Comparison of ENCODE assay signal across 8 cellular contexts in the genomic region with DNA sequence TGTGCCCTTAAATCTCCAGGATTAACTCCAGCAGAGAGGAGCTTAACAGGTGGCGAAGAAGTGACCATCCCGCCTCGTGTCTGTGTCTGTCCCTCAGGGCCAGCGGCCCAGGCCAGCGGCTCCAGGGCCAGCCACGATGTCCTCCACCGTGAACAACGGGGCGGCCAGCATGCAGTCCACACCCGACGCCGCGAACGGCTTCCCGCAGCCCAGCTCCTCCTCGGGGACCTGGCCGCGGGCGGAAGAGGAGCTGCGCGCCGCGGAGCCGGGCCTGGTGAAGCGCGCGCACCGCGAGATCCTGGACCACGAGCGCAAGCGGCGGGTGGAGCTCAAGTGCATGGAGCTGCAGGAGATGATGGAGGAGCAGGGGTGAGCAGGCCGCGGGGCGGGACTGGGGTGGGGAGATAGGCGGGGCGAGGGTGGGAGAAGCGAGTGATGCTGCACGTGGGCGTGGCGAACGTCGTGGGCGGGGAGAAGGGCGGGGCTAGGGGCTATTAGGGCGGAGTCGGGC. TPM values are rescaled to one million over a fixed set of nuclear protein-coding genes. Genes with fewer than 3 reads are reported as not detected.
A peak's percentile ranks its signal among the peaks of the same experiment; 100 is the strongest.
DNase-seq lines count a peak whose midpoint lies in the region; ATAC-seq and TF ChIP-seq lines count a peak whose summit lies in the region.

No MANE protein-coding gene starts in this region.

- no peak overlapping the region for H3K27ac ChIP-seq in upper lobe of left lung

- no peak for TF ChIP-seq POLR2A in upper lobe of left lung (IDR thresholded peaks at IDR 0.05)

- H3K4me3 ChIP-seq in upper lobe of left lung, result peak overlapping the region in 3 of 4 donors; percentile 16 to 18 (median 17)

- H3K4me1 ChIP-seq in upper lobe of left lung, result peaks cover 5 to 8% (median 7%) of the 10 kb centered on the region in 4 donors

- TF ChIP-seq CTCF in glutamatergic neuron (IDR thresholded peaks at IDR 0.05; ENCODE audit: partially characterized antibody, unreplicated experiment) (no peak), progenitor cell of endocrine pancreas (IDR thresholded peaks at IDR 0.05; ENCODE audit: unreplicated experiment) (no peak), upper lobe of left lung (IDR thresholded peaks at IDR 0.05) (no peak)

- H3K27ac Mint-ChIP-seq in activated naive CD4-positive, alpha-beta T cell treated with anti-CD3 and anti-CD28 coated beads, Interleukin-2, amount 50 U/mL, for 24 hours, result no peak overlapping the region
- H3K27ac Mint-ChIP-seq in glutamatergic neuron (ENCODE audit: unreplicated experiment) (peak overlapping the region; percentile 86), progenitor cell of endocrine pancreas (no peak overlapping the region)

- in situ Hi-C loops in Caki2 (cut with HindIII; ENCODE audit: low pct_unique_long_range_greater_than_20kb, low sequenced_read_pairs), result no loop called here

- peak overlapping the region; percentile 66 for H3K4me3 Mint-ChIP-seq in activated naive CD4-positive, alpha-beta T cell treated with anti-CD3 and anti-CD28 coated beads, Interleukin-2, amount 50 U/mL, for 24 hours
- peak overlapping the region; percentile 78 for H3K4me3 Mint-ChIP-seq in glutamatergic neuron (ENCODE audit: unreplicated experiment)
- no peak overlapping the region for H3K4me3 Mint-ChIP-seq in progenitor cell of endocrine pancreas (ENCODE audit: low read depth)

- peaks cover 0 to 20% (median 2%) of the 10 kb centered on the region in 4 donors for H3K27me3 ChIP-seq in upper lobe of left lung

- WGBS in upper lobe of left lung, 2 donors, result 0 to 10% methylated on average over 11 to 34 of the region's 48 CpGs

- H3K4me1 Mint-ChIP-seq in activated naive CD4-positive, alpha-beta T cell treated with anti-CD3 and anti-CD28 coated beads, Interleukin-2, amount 50 U/mL, for 24 hours, result peaks cover 7% of the 10 kb centered on the region
- peaks cover 24% of the 10 kb centered on the region for H3K4me1 Mint-ChIP-seq in glutamatergic neuron (ENCODE audit: low read depth, unreplicated experiment)
- H3K4me1 Mint-ChIP-seq in progenitor cell of endocrine pancreas (ENCODE audit: low read depth), result peaks cover 17% of the 10 kb centered on the region

- H3K9me3 Mint-ChIP-seq in activated naive CD4-positive, alpha-beta T cell treated with anti-CD3 and anti-CD28 coated beads, Interleukin-2, amount 50 U/mL, for 24 hours, result no peaks in the 10 kb centered on the region
- peaks cover 5% of the 10 kb centered on the region for H3K9me3 Mint-ChIP-seq in glutamatergic neuron (ENCODE audit: unreplicated experiment)
- H3K9me3 Mint-ChIP-seq in progenitor cell of endocrine pancreas (ENCODE audit: low read depth), result no peaks in the 10 kb centered on the region

- ATAC-seq in HG03135 (IDR thresholded peaks at IDR 0.05; ENCODE audit: unreplicated experiment), result peak; percentile 52
- ATAC-seq in upper lobe of left lung (ENCODE audit: low FRiP score in 2 of 2), result peak; percentile 76 to 93

- no peaks in the 10 kb centered on the region for H3K36me3 ChIP-seq in upper lobe of left lung

- no peaks in the 10 kb centered on the region for H3K9me3 ChIP-seq in upper lobe of left lung

- H3K36me3 Mint-ChIP-seq in activated naive CD4-positive, alpha-beta T cell treated with anti-CD3 and anti-CD28 coated beads, Interleukin-2, amount 50 U/mL, for 24 hours, result no peaks in the 10 kb centered on the region
- H3K36me3 Mint-ChIP-seq in glutamatergic neuron (ENCODE audit: unreplicated experiment) (peaks cover 5% of the 10 kb centered on the region), progenitor cell of endocrine pancreas (ENCODE audit: insufficient read depth) (no peaks in the 10 kb centered on the region)

- DNase-seq in Caki2 (ENCODE audit: low read depth), result peak; percentile 83
- DNase-seq in SK-N-DZ (ENCODE audit: low spot score), result peak; percentile 75
- DNase-seq in glutamatergic neuron, result peak; percentile 97
- DNase-seq in progenitor cell of endocrine pancreas (ENCODE audit: low spot score, unreplicated experiment), result peak; percentile 66
- DNase-seq in upper lobe of left lung, result peak; percentile 71 to 94
- DNase-seq in NCI-H1930 (lab: John Stamatoyannopoulos, UW), result no peak

- no peak for TF ChIP-seq EP300 in upper lobe of left lung (IDR thresholded peaks at IDR 0.05)

- H3K27me3 Mint-ChIP-seq in activated naive CD4-positive, alpha-beta T cell treated with anti-CD3 and anti-CD28 coated beads, Interleukin-2, amount 50 U/mL, for 24 hours, result peaks cover 39% of the 10 kb centered on the region
- H3K27me3 Mint-ChIP-seq in glutamatergic neuron (ENCODE audit: unreplicated experiment), result peaks cover 13% of the 10 kb centered on the region
- H3K27me3 Mint-ChIP-seq in progenitor cell of endocrine pancreas, result peaks cover 55% of the 10 kb centered on the region

RNA-seq across cellular contexts. Expression of a gene that starts 33.3 kb away (rescaled TPM):
- 1.1 and 1.3 TPM in 2 replicates for total RNA-seq in Caki2 (2014; rRNA removed; shearing (Covaris generic); ENCODE audit: low replicate concordance)
- 13.2 and 13.5 TPM in 2 replicates for polyA plus RNA-seq in SK-N-DZ (2014; cell fraction: cytosol; rRNA removed)
- 26.8 and 31.9 TPM in 2 replicates for polyA plus RNA-seq in SK-N-DZ (2014; cell fraction: nucleus; rRNA removed)
- total RNA-seq in glutamatergic neuron (ENCODE audit: unreplicated experiment) (154 TPM), progenitor cell of endocrine pancreas (2.5 and 3.3 TPM in 2 replicates), upper lobe of left lung (1 to 10 TPM in 2 of 6 donors, under 1 TPM in 4; 0.30 to 1.5 (median 0.72) TPM)

Comparison
In these comparisons a context has a peak if more than half of its experiments do, and no peak if none do; other contexts are left out.
1. DNase-seq: peak in Caki2 (single experiment), SK-N-DZ (single experiment), glutamatergic neuron (single experiment), progenitor cell of endocrine pancreas (single experiment) and upper lobe of left lung (2 of 2); none in NCI-H1930 (0 of 2).
2. RNA of a gene that starts 33.3 kb away (total RNA-seq): 154 TPM in glutamatergic neuron (single experiment); 2.5 to 3.3 TPM in progenitor cell of endocrine pancreas, 1.1 to 1.3 TPM in Caki2 and 0.30 to 1.5 TPM in upper lobe of left lung; every median in the first group is over 10 times any median in the second.